Comparison of ENCODE assay signal across 8 cellular contexts in genomic region chr2:44578401-44579135, GRCh38.
DNase-seq lines count a peak whose midpoint lies in the region; ATAC-seq and TF ChIP-seq lines count a peak whose summit lies in the region.

No MANE protein-coding gene starts in this region.

- no peaks in the 10 kb centered on the region for H3K9me3 Mint-ChIP-seq in activated naive CD8-positive, alpha-beta T cell treated with anti-CD3 and anti-CD28 coated beads, Interleukin-2, amount 50 U/mL, for 24 hours

- peak overlapping the region; percentile 56 to 76 (median 64) for H3K27ac ChIP-seq in gastrocnemius medialis
- no peak overlapping the region for H3K27ac ChIP-seq in WERI-Rb-1

- H3K9me3 ChIP-seq in gastrocnemius medialis (no peaks in the 10 kb centered on the region), WERI-Rb-1 (ENCODE audit: severe bottlenecking) (no peaks in the 10 kb centered on the region)

- peaks cover 9 to 14% of the 10 kb centered on the region in 2 donors for H3K4me1 ChIP-seq in gastrocnemius medialis

- no peaks in the 10 kb centered on the region for H3K27me3 Mint-ChIP-seq in activated naive CD8-positive, alpha-beta T cell treated with anti-CD3 and anti-CD28 coated beads, Interleukin-2, amount 50 U/mL, for 24 hours

- H3K36me3 ChIP-seq in gastrocnemius medialis (no peaks in the 10 kb centered on the region), WERI-Rb-1 (no peaks in the 10 kb centered on the region)

- in situ Hi-C loops in gastrocnemius medialis (cut with MboI; ENCODE audit: low sequenced_read_pairs in 4 of 4): no loop called here

- peaks cover 60% of the 10 kb centered on the region for H3K4me1 Mint-ChIP-seq in activated naive CD8-positive, alpha-beta T cell treated with anti-CD3 and anti-CD28 coated beads, Interleukin-2, amount 50 U/mL, for 24 hours

- peak overlapping the region; percentile 55 for H3K4me3 Mint-ChIP-seq in activated naive CD8-positive, alpha-beta T cell treated with anti-CD3 and anti-CD28 coated beads, Interleukin-2, amount 50 U/mL, for 24 hours

- TF ChIP-seq POLR2A in gastrocnemius medialis (IDR thresholded peaks at IDR 0.05): no peak

- H3K27ac Mint-ChIP-seq in activated naive CD8-positive, alpha-beta T cell treated with anti-CD3 and anti-CD28 coated beads, Interleukin-2, amount 50 U/mL, for 24 hours: peak overlapping the region; percentile 84

- intact Hi-C loops in gastrocnemius medialis (cut with DNase I; ENCODE audit: low total_unique reads): loop anchor here (2.0 to 5.0 kb wide), 2 partner anchors 20 to 1776 kb away; no protein-coding TSS in a partner anchor

- peak overlapping the region in 2 of 4 donors; percentile 10 to 28 for H3K4me3 ChIP-seq in gastrocnemius medialis
- H3K4me3 ChIP-seq in WERI-Rb-1 (ENCODE audit: low read depth, low read length): no peak overlapping the region

- H3K36me3 Mint-ChIP-seq in activated naive CD8-positive, alpha-beta T cell treated with anti-CD3 and anti-CD28 coated beads, Interleukin-2, amount 50 U/mL, for 24 hours (ENCODE audit: low read depth): peaks cover 2% of the 10 kb centered on the region

- H3K27me3 ChIP-seq in gastrocnemius medialis (no peaks in the 10 kb centered on the region), WERI-Rb-1 (ENCODE audit: insufficient read depth, low read depth, severe bottlenecking) (no peaks in the 10 kb centered on the region)

- ATAC-seq in GM18868 (IDR thresholded peaks at IDR 0.05; ENCODE audit: unreplicated experiment) (peak; percentile 94), HG03442 (IDR thresholded peaks at IDR 0.05; ENCODE audit: unreplicated experiment) (peak; percentile 71), gastrocnemius medialis (peak; percentile 93 to 99), GM21737 (IDR thresholded peaks at IDR 0.05; ENCODE audit: unreplicated experiment) (no peak)
- peak; percentile 90 for ATAC-seq in activated naive CD8-positive, alpha-beta T cell treated with anti-CD3 and anti-CD28 coated beads, Interleukin-2, amount 50 U/mL, for 24 hours

- no peak for DNase-seq in activated naive CD8-positive, alpha-beta T cell treated with anti-CD3 and anti-CD28 coated beads, Interleukin-2, amount 50 U/mL, for 24 hours
- DNase-seq in gastrocnemius medialis (no peak), SW480 (ENCODE audit: low spot score) (no peak), NCI-H1048 (lab: John Stamatoyannopoulos, UW) (no peak), WERI-Rb-1 (no peak)

- TF ChIP-seq CTCF in gastrocnemius medialis (IDR thresholded peaks at IDR 0.05 in 4 of 5, conservative IDR thresholded peaks at IDR 0.05 in 1 of 5) (no peak), WERI-Rb-1 (IDR thresholded peaks at IDR 0.05; ENCODE audit: low read depth, low read length) (no peak)
